Comparison of ENCODE assay signal across 31 cellular contexts in the genomic region with DNA sequence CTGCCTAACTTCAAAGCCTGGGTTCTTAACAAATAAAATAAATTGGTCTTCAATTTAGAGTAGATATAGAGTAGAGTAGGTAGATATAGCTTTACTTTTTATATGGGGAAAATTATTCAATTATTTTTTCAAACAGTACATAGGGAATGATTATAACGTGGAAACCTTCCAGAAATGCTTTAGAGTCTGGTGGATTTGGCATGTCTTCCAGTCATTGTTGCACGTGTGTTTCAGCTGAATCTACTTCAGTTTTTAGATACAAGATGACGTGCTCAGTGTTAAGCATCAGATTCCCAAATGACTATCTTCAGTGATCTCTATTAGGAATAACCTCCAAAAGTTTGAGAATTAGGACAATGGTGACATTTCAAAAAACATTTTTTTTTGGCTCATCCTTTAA.
"Had no signal": no experiment of that assay in that cellular context is flagged by ENCODE, and none has a peak within 500 bp of the region (broad histone marks: within the 10 kb centered on the region; RNA-seq: fewer than 3 reads in every experiment).

No MANE protein-coding gene starts in this region.

- H3K4me2 ChIP-seq: KMS-11 had no signal

- H3K4me1 ChIP-seq: SJCRH30 had no signal

- H3K9ac ChIP-seq: KMS-11 had no signal

- H3K27me3 ChIP-seq: SJCRH30 had no signal

- H3K9me3 ChIP-seq: SJCRH30 had no signal

- H3K27ac ChIP-seq: KMS-11, SJCRH30, SK-N-MC, WERI-Rb-1 had no signal

- DNase-seq: activated CD4-positive, alpha-beta memory T cell treated with anti-CD3 and anti-CD28 coated beads, Interleukin-2, amount 10 ng/mL, durations not matched to agents 7 days and 5 days; activated CD4-positive, alpha-beta T cell treated with anti-CD3 and anti-CD28 coated beads for 1 hour; activated CD4-positive, alpha-beta T cell treated with anti-CD3 and anti-CD28 coated beads for 48 hours; activated CD4-positive, CD25-positive, alpha-beta regulatory T cell; activated CD8-positive, alpha-beta memory T cell treated with anti-CD3 and anti-CD28 coated beads for 24 hours; activated CD8-positive, alpha-beta memory T cell treated with anti-CD3 and anti-CD28 coated beads, Interleukin-2, amount 10 ng/mL, durations not matched to agents 7 days and 5 days; activated CD8-positive, alpha-beta memory T cell treated with anti-CD3 and anti-CD28 coated beads, Interleukin-2, amount 50 U/mL, for 48 hours; activated effector memory CD4-positive, alpha-beta T cell treated with Interleukin-2 at 50 U/mL for 16 hours; activated naive CD4-positive, alpha-beta T cell treated with anti-CD3 and anti-CD28 coated beads, Interleukin-2, amount 10 ng/mL, durations not matched to agents 7 days and 5 days; activated naive CD8-positive, alpha-beta T cell treated with anti-CD3 and anti-CD28 coated beads, Interleukin-2, amount 50 U/mL, for 24 hours; activated T-cell treated with anti-CD3 and anti-CD28 coated beads, Interleukin-2, amount 50 U/mL, for 48 hours; anterior cingulate cortex; central memory CD4-positive, alpha-beta T cell; MM.1S; MV-4-11; NCI-H1092; NCI-H1417 treated with DMSO at 0.1 percent for 48 hours; NCI-H187 treated with DMSO at 0.1 percent for 48 hours; NCI-H2081; NCI-H2171 treated with DMSO at 0.1 percent for 48 hours; NCI-H2227 treated with DMSO at 0.1 percent for 48 hours; NCI-H446; NCI-H524; NCI-H69; NCI-H82; SHP77; SJCRH30; T1000; WERI-Rb-1 had no signal

- H3K4me3 ChIP-seq: SJCRH30, SK-N-MC had no signal

- H3K36me3 ChIP-seq: SJCRH30, WERI-Rb-1 had no signal

- ATAC-seq: activated CD8-positive, alpha-beta memory T cell treated with anti-CD3 and anti-CD28 coated beads, Interleukin-2, amount 10 ng/mL, durations not matched to agents 7 days and 5 days; activated naive CD8-positive, alpha-beta T cell treated with anti-CD3 and anti-CD28 coated beads, Interleukin-2, amount 50 U/mL, for 24 hours had no signal
